ENCODE assay signal across 19 cellular contexts in genomic region chr18:58453167-58453804, GRCh38.
A peak's percentile ranks its signal among the peaks of the same experiment; 100 is the strongest.
DNase-seq lines count a peak whose midpoint lies in the region; ATAC-seq, FAIRE-seq and TF ChIP-seq lines count a peak whose summit lies in the region.
"Had no signal": no experiment of that assay in that cellular context is flagged by ENCODE, and none has a peak within 500 bp of the region (broad histone marks: within the 10 kb centered on the region; RNA-seq: fewer than 3 reads in every experiment).

No MANE protein-coding gene starts in this region.

- H3K36me3 Mint-ChIP-seq in naive thymus-derived CD8-positive, alpha-beta T cell, result no peaks in the 10 kb centered on the region
- H3K36me3 Mint-ChIP-seq: CD8-positive, alpha-beta T cell had no signal

- H3K4me2 ChIP-seq in HepG2 (ENCODE audit: low read depth, low read length), result no peak overlapping the region
- H3K4me2 ChIP-seq: GM23338 had no signal

- no TSS peak for BruUV-seq in HepG2 (replicated peaks; lab: Mats Ljungman, UMichigan)

- H3K79me2 ChIP-seq in HepG2 (ENCODE audit: insufficient read depth, low read length), result no peaks in the 10 kb centered on the region

- CTCF ChIA-PET in HepG2 (lab: Yijun Ruan, JAX; ENCODE audit: low intra/inter-chr PET ratio, low total read pairs), result no interaction called here

- H3K4me3 ChIP-seq in liver (ENCODE audit: low read depth in 1 of 3, low read length in 3 of 3) (no peak overlapping the region), HepG2 (replicated peaks in 1 of 3; ENCODE audit: insufficient read depth in 1 of 3, low read depth in 2 of 3, low read length in 3 of 3) (no peak overlapping the region), right lobe of liver (no peak overlapping the region)
- H3K4me3 ChIP-seq: GM12878, GM23338 had no signal

- H3K36me3 ChIP-seq in liver (ENCODE audit: control insufficient read depth in 4 of 4, insufficient read depth in 3 of 4, low read depth in 1 of 4, low read length in 3 of 4) (peaks cover 0 to 17% (median 3%) of the 10 kb centered on the region in 4 donors), HepG2 (replicated peaks in 1 of 2; ENCODE audit: control insufficient read depth in 1 of 2, insufficient read depth in 2 of 2, low read length in 2 of 2) (no peaks in the 10 kb centered on the region), right lobe of liver (peaks cover 0 to 16% (median 6%) of the 10 kb centered on the region in 4 donors)

- peaks cover 0 to 21% (median 15%) of the 10 kb centered on the region in 4 donors for H3K4me1 ChIP-seq in liver (ENCODE audit: control insufficient read depth in 4 of 4, insufficient read depth in 4 of 4, low read length in 3 of 4)
- H3K4me1 ChIP-seq in HepG2 (ENCODE audit: insufficient read depth, low read length), result peaks cover 60% of the 10 kb centered on the region
- H3K4me1 ChIP-seq in right lobe of liver, result peaks cover 0 to 19% (median 8%) of the 10 kb centered on the region in 4 donors

- in situ Hi-C loops in HepG2 (cut with HindIII; ENCODE audit: extremely low pct_ligation_motif_present, low pct_unique_long_range_greater_than_20kb), result loop anchor here (5.0 kb wide), 1 partner anchor 34 kb away; no protein-coding TSS in a partner anchor

- H3K9ac ChIP-seq in liver (ENCODE audit: low read depth in 1 of 2, low read length in 2 of 2) (peak overlapping the region in 1 of 2 donors; percentile 50), HepG2 (ENCODE audit: insufficient read depth, low read depth, low read length) (no peak overlapping the region)

- no peaks in the 10 kb centered on the region for H3K9me3 ChIP-seq in liver (ENCODE audit: control insufficient read depth in 4 of 4, low read length in 3 of 4)
- no peaks in the 10 kb centered on the region for H3K9me3 ChIP-seq in HepG2 (ENCODE audit: low read length)
- no peaks in the 10 kb centered on the region for H3K9me3 ChIP-seq in right lobe of liver
- H3K9me3 ChIP-seq: Caco-2 had no signal

- intact Hi-C loops in HepG2 (cut with micrococcal nuclease; ENCODE audit: unreplicated experiment) (loop anchor here (10.0 kb wide), 1 partner anchor 48 kb away; no protein-coding TSS in a partner anchor), right lobe of liver (cut with DNase I) (no loop called here)

- H3K27ac ChIP-seq in liver (ENCODE audit: low read depth in 1 of 2, low read length in 2 of 2), result peak overlapping the region; percentile 90 to 91
- H3K27ac ChIP-seq in HepG2 (ENCODE audit: extremely low read length, insufficient read depth, low read length), result no peak overlapping the region
- peak overlapping the region; percentile 47 to 78 (median 76) for H3K27ac ChIP-seq in right lobe of liver

- H3K27ac Mint-ChIP-seq in naive thymus-derived CD8-positive, alpha-beta T cell, result no peak overlapping the region
- H3K27ac Mint-ChIP-seq: CD8-positive, alpha-beta T cell; GM23338; H9 had no signal

- POLR2A ChIA-PET in HepG2 (lab: Yijun Ruan, JAX), result interaction anchor here (1.0 to 1.8 kb wide), 2 partner anchors 40 to 46 kb away, joined by 3 to 6 read pairs; no protein-coding TSS in a partner anchor
- POLR2A ChIA-PET in naive thymus-derived CD8-positive, alpha-beta T cell (lab: Charles Lee), result no interaction called here

- H4K20me1 ChIP-seq in HepG2 (ENCODE audit: insufficient read depth, low read length), result no peaks in the 10 kb centered on the region

- 38% methylated on average over 6 of the region's 6 CpGs for WGBS in liver
- WGBS in HepG2 (ENCODE audit: low lambda C conversion rate), result 97% methylated on average over 6 of the region's 6 CpGs
- 31% methylated on average over 3 of the region's 6 CpGs for WGBS in right lobe of liver (ENCODE audit: insufficient coverage, low coverage, low lambda C conversion rate, missing lambda C conversion rate)

- H3K4me3 Mint-ChIP-seq in naive thymus-derived CD8-positive, alpha-beta T cell, result no peak overlapping the region
- H3K4me3 Mint-ChIP-seq: CD8-positive, alpha-beta T cell; GM23338; H9 had no signal

- TF ChIP-seq EP300 in HepG2 (IDR thresholded peaks at IDR 0.05; ENCODE audit: low read depth in 2 of 2, low read length in 2 of 2), result no peak
- no peak for TF ChIP-seq EP300 in HepG2 (CRISPR knock-in tag; IDR thresholded peaks at IDR 0.05; ENCODE audit: borderline replicate concordance)

- H2AFZ ChIP-seq in HepG2 (ENCODE audit: low read length), result no peak overlapping the region

- H3K4me1 Mint-ChIP-seq in naive thymus-derived CD8-positive, alpha-beta T cell, result no peaks in the 10 kb centered on the region

- TF ChIP-seq POLR2A in HepG2 (IDR thresholded peaks at IDR 0.05; ENCODE audit: insufficient read depth in 1 of 2, low read depth in 2 of 2, low read length in 2 of 2) (no peak), right lobe of liver (IDR thresholded peaks at IDR 0.05) (no peak)

- H3K27me3 Mint-ChIP-seq in naive thymus-derived CD8-positive, alpha-beta T cell, result peaks cover 3 to 20% (median 7%) of the 10 kb centered on the region in 5 donors

- no peak for FAIRE-seq in HepG2 (lab: Jason Lieb, UNC)
- FAIRE-seq: GM12878, GM18507 had no signal

- DNase-seq in HepG2 (ENCODE audit: low spot score) (no peak), NCI-H2227 treated with DMSO at 0.1 percent for 48 hours (lab: John Stamatoyannopoulos, UW) (peak; percentile 93), right lobe of liver (peak in 2 of 3 donors; percentile 77 to 85), putamen (ENCODE audit: low spot score) (peak; percentile 22), NCI-H748 treated with DMSO at 0.1 percent for 48 hours (lab: John Stamatoyannopoulos, UW) (no peak)
- DNase-seq in naive thymus-derived CD8-positive, alpha-beta T cell, result no peak
- DNase-seq in activated CD8-positive, alpha-beta memory T cell treated with anti-CD3 and anti-CD28 coated beads for 24 hours, result no peak
- DNase-seq: Caco-2; CD8-positive, alpha-beta T cell; DMS 273 treated with DMSO at 0.1 percent for 48 hours; DMS79; EL; GDM1; H9 had no signal

- TF ChIP-seq RAD21 in liver (IDR thresholded peaks at IDR 0.05) (peak in 1 of 2 donors; percentile 38), HepG2 (CRISPR knock-in tag; IDR thresholded peaks at IDR 0.05) (no peak)

- ATAC-seq in HepG2 (no peak), right lobe of liver (peak; percentile 28 to 52 (median 40))
- ATAC-seq in naive thymus-derived CD8-positive, alpha-beta T cell, result no peak
- ATAC-seq: CD8-positive, alpha-beta T cell; GM12878; GM23338; HCT116 had no signal

- TF ChIP-seq CTCF in liver (IDR thresholded peaks at IDR 0.05; ENCODE audit: low read depth, low read length, missing input control) (no peak), HepG2 (CRISPR knock-in tag; IDR thresholded peaks at IDR 0.05) (no peak), right lobe of liver (IDR thresholded peaks at IDR 0.05) (no peak)

- H3K27me3 ChIP-seq in liver (ENCODE audit: control insufficient read depth in 4 of 4, insufficient read depth in 4 of 4, low read length in 3 of 4) (no peaks in the 10 kb centered on the region), HepG2 (ENCODE audit: control insufficient read depth in 1 of 2, insufficient read depth in 2 of 2, low read length in 2 of 2) (no peaks in the 10 kb centered on the region), right lobe of liver (no peaks in the 10 kb centered on the region)

- no peaks in the 10 kb centered on the region for H3K9me3 Mint-ChIP-seq in naive thymus-derived CD8-positive, alpha-beta T cell
- H3K9me3 Mint-ChIP-seq: CD8-positive, alpha-beta T cell; GM23338; H9 had no signal

TF ChIP-seq in liver, 16 proteins besides CTCF, POLR2A, EP300 and RAD21 (continues in another document):
- TF ChIP-seq HNF4A (conservative IDR thresholded peaks at IDR 0.05), result peak; percentile 65 to 76
- TF ChIP-seq SP1 (IDR thresholded peaks at IDR 0.05), result peak; percentile 58
- TF ChIP-seq TAF1 (conservative IDR thresholded peaks at IDR 0.05), result peak; percentile 21
- peak; percentile 54 to 89 for TF ChIP-seq JUND (IDR thresholded peaks at IDR 0.05)
- peak; percentile 75 for TF ChIP-seq HNF4G (IDR thresholded peaks at IDR 0.05)
- TF ChIP-seq MAX (IDR thresholded peaks at IDR 0.05), result peak; percentile 18
- TF ChIP-seq NR2F2 (IDR thresholded peaks at IDR 0.05), result peak; percentile 12
- TF ChIP-seq GABPA (IDR thresholded peaks at IDR 0.05 in 1 of 2, conservative IDR thresholded peaks at IDR 0.05 in 1 of 2), result no peak
- TF ChIP-seq FOXA2 (IDR thresholded peaks at IDR 0.05), result no peak
- peak; percentile 70 for TF ChIP-seq YY1 (IDR thresholded peaks at IDR 0.05)
- TF ChIP-seq ATF3 (IDR thresholded peaks at IDR 0.05), result no peak
- peak in 1 of 2 donors; percentile 73 for TF ChIP-seq EGR1 (IDR thresholded peaks at IDR 0.05; ENCODE audit: low read depth in 2 of 2)
- TF ChIP-seq FOXA1 (IDR thresholded peaks at IDR 0.05), result no peak

TF ChIP-seq in HepG2, 621 proteins besides CTCF, POLR2A, EP300 and RAD21 (continues in another document):
- TF ChIP-seq ZNF547 (CRISPR knock-in tag; IDR thresholded peaks at IDR 0.05), result no peak
- TF ChIP-seq SRSF1 (optimal IDR thresholded peaks at IDR 0.05; ENCODE audit: low read depth, low read length), result no peak
- TF ChIP-seq ZFP36L2 (CRISPR knock-in tag; IDR thresholded peaks at IDR 0.05), result no peak
- no peak for TF ChIP-seq SIN3B (IDR thresholded peaks at IDR 0.05; ENCODE audit: low read length)
- no peak for TF ChIP-seq ZNF562 (CRISPR knock-in tag; IDR thresholded peaks at IDR 0.05; ENCODE audit: borderline replicate concordance)
- no peak for TF ChIP-seq ZBTB46 (CRISPR knock-in tag; IDR thresholded peaks at IDR 0.05; ENCODE audit: borderline replicate concordance)
- no peak for TF ChIP-seq ZNF879 (CRISPR knock-in tag; IDR thresholded peaks at IDR 0.05)

Comparison
In these comparisons a context has a peak if more than half of its experiments do, and no peak if none do; other contexts are left out.
1. ATAC-seq: peak in right lobe of liver (4 of 4); none in HepG2 (single experiment) and naive thymus-derived CD8-positive, alpha-beta T cell (0 of 2).
2. DNase-seq: peak in NCI-H2227 treated with DMSO at 0.1 percent for 48 hours (single experiment), right lobe of liver (2 of 3) and putamen (single experiment); none in HepG2 (single experiment), naive thymus-derived CD8-positive, alpha-beta T cell (0 of 10), NCI-H748 treated with DMSO at 0.1 percent for 48 hours (single experiment) and activated CD8-positive, alpha-beta memory T cell treated with anti-CD3 and anti-CD28 coated beads for 24 hours (single experiment).